In genomic region chr6:97275809-97276208, GRCh38 we compare ENCODE assay signal across 22 cellular contexts.
"Had no signal": no experiment of that assay in that cellular context is flagged by ENCODE, and none has a peak within 500 bp of the region (broad histone marks: within the 10 kb centered on the region; RNA-seq: fewer than 3 reads in every experiment).

No MANE protein-coding gene starts in this region.

- H3K4me3 Mint-ChIP-seq: activated B cell treated with CpG ODN at 0.5 μM for 24 hours; activated CD8-positive, alpha-beta T cell treated with anti-CD3 and anti-CD28 coated beads for 36 hours; activated naive CD8-positive, alpha-beta T cell treated with anti-CD3 and anti-CD28 coated beads, Interleukin-2, amount 10 ng/mL, durations not matched to agents 7 days and 5 days; activated T-helper 17 cell treated with anti-CD3 and anti-CD28 coated beads, Interleukin-2, amount 50 U/mL, for 72 hours; endodermal cell; immature natural killer cell; natural killer cell; stimulated activated memory B cell treated with anti-CD40 and anti-IgM and Interleukin-4, amounts not matched to agents 10 μg/mL and 1 μg/mL and 100 μg/mL, for 72 hours had no signal

- H3K36me3 Mint-ChIP-seq: natural killer cell had no signal

- DNase-seq: activated B cell treated with CpG ODN at 0.5 μM for 24 hours; activated CD4-positive, alpha-beta T cell treated with anti-CD3 and anti-CD28 coated beads for 4 hours; activated CD8-positive, alpha-beta T cell treated with anti-CD3 and anti-CD28 coated beads for 36 hours; activated naive CD4-positive, alpha-beta T cell; activated naive CD8-positive, alpha-beta T cell treated with anti-CD3 and anti-CD28 coated beads, Interleukin-2, amount 10 ng/mL, durations not matched to agents 7 days and 5 days; activated T-cell treated with anti-CD3 and anti-CD28 coated beads, Interleukin-2, amount 50 U/mL, for 1 hour; body of pancreas; caudate nucleus; colonic mucosa; endodermal cell; gastrocnemius medialis; heart right ventricle; immature natural killer cell; left cardiac atrium; lower lobe of right lung; natural killer cell; spleen; stimulated activated CD4-positive, alpha-beta T cell treated with anti-CD3 and anti-CD28 coated beads, Interleukin-4, amount 100 ng/mL, for 4 hours; testis; upper lobe of right lung had no signal

- H3K4me1 Mint-ChIP-seq: activated B cell treated with CpG ODN at 0.5 μM for 24 hours, endodermal cell had no signal

- H3K9me3 Mint-ChIP-seq: activated B cell treated with CpG ODN at 0.5 μM for 24 hours; activated CD8-positive, alpha-beta T cell treated with anti-CD3 and anti-CD28 coated beads for 36 hours; activated naive CD8-positive, alpha-beta T cell treated with anti-CD3 and anti-CD28 coated beads, Interleukin-2, amount 10 ng/mL, durations not matched to agents 7 days and 5 days; activated T-helper 17 cell treated with anti-CD3 and anti-CD28 coated beads, Interleukin-2, amount 50 U/mL, for 72 hours; endodermal cell; immature natural killer cell; natural killer cell; stimulated activated memory B cell treated with anti-CD40 and anti-IgM and Interleukin-4, amounts not matched to agents 10 μg/mL and 1 μg/mL and 100 μg/mL, for 72 hours had no signal

- H3K4me3 ChIP-seq: body of pancreas, colonic mucosa, gastrocnemius medialis, heart right ventricle, lower lobe of right lung, spleen, testis, upper lobe of right lung had no signal

- H3K27me3 Mint-ChIP-seq: activated B cell treated with CpG ODN at 0.5 μM for 24 hours; activated CD8-positive, alpha-beta T cell treated with anti-CD3 and anti-CD28 coated beads for 36 hours; activated naive CD8-positive, alpha-beta T cell treated with anti-CD3 and anti-CD28 coated beads, Interleukin-2, amount 10 ng/mL, durations not matched to agents 7 days and 5 days; activated T-helper 17 cell treated with anti-CD3 and anti-CD28 coated beads, Interleukin-2, amount 50 U/mL, for 72 hours; stimulated activated memory B cell treated with anti-CD40 and anti-IgM and Interleukin-4, amounts not matched to agents 10 μg/mL and 1 μg/mL and 100 μg/mL, for 72 hours had no signal

- ATAC-seq: activated CD8-positive, alpha-beta T cell treated with anti-CD3 and anti-CD28 coated beads for 36 hours; activated T-helper 17 cell treated with anti-CD3 and anti-CD28 coated beads, Interleukin-2, amount 50 U/mL, for 72 hours; body of pancreas; gastrocnemius medialis; heart right ventricle; left cardiac atrium; lower lobe of right lung; natural killer cell; stimulated activated memory B cell treated with anti-CD40 and anti-IgM and Interleukin-4, amounts not matched to agents 10 μg/mL and 1 μg/mL and 100 μg/mL, for 72 hours; upper lobe of right lung had no signal

- H3K27ac Mint-ChIP-seq: activated B cell treated with CpG ODN at 0.5 μM for 24 hours; activated CD8-positive, alpha-beta T cell treated with anti-CD3 and anti-CD28 coated beads for 36 hours; activated naive CD8-positive, alpha-beta T cell treated with anti-CD3 and anti-CD28 coated beads, Interleukin-2, amount 10 ng/mL, durations not matched to agents 7 days and 5 days; activated T-helper 17 cell treated with anti-CD3 and anti-CD28 coated beads, Interleukin-2, amount 50 U/mL, for 72 hours; endodermal cell; immature natural killer cell; natural killer cell; stimulated activated memory B cell treated with anti-CD40 and anti-IgM and Interleukin-4, amounts not matched to agents 10 μg/mL and 1 μg/mL and 100 μg/mL, for 72 hours had no signal
